ENCODE assay signal across 7 cellular contexts in genomic region chr2:152835674-152836073, GRCh38.
"Had no signal": no experiment of that assay in that cellular context is flagged by ENCODE, and none has a peak within 500 bp of the region (broad histone marks: within the 10 kb centered on the region; RNA-seq: fewer than 3 reads in every experiment).

No MANE protein-coding gene starts in this region.

- H3K27ac ChIP-seq: HL-60 had no signal

- ATAC-seq: K562 had no signal

- H3K4me3 Mint-ChIP-seq: IgD-negative memory B cell had no signal

- H3K27me3 Mint-ChIP-seq: IgD-negative memory B cell had no signal

- H3K36me3 Mint-ChIP-seq: IgD-negative memory B cell had no signal

- H3K4me3 ChIP-seq: K562 had no signal

- DNase-seq: IMR-90, KBM-7, KG1 had no signal

- H3K4me1 Mint-ChIP-seq: IgD-negative memory B cell had no signal

- FAIRE-seq: HTR-8/SVneo, K562 had no signal

- H3K27ac Mint-ChIP-seq: IgD-negative memory B cell had no signal
